Comparison of ENCODE assay signal across 9 cellular contexts in genomic region chr6:27592481-27593199, GRCh38.
DNase-seq lines count a peak whose midpoint lies in the region; ATAC-seq and TF ChIP-seq lines count a peak whose summit lies in the region.
"Had no signal": no experiment of that assay in that cellular context is flagged by ENCODE, and none has a peak within 500 bp of the region (broad histone marks: within the 10 kb centered on the region; RNA-seq: fewer than 3 reads in every experiment).

No MANE protein-coding gene starts in this region.

- POLR2A ChIA-PET in activated CD8-positive, alpha-beta T cell treated with anti-CD3 and anti-CD28 coated beads, Interleukin-2, amount 10 ng/mL, durations not matched to agents 7 days and 5 days (lab: Charles Lee) = no interaction called here

- H3K27me3 Mint-ChIP-seq in activated CD8-positive, alpha-beta T cell treated with anti-CD3 and anti-CD28 coated beads, Interleukin-2, amount 10 ng/mL, durations not matched to agents 7 days and 5 days (ENCODE audit: low read depth) = peaks cover 22% of the 10 kb centered on the region

- peak; percentile 85 for ATAC-seq in GM18519 (IDR thresholded peaks at IDR 0.05; ENCODE audit: low FRiP score, unreplicated experiment)
- ATAC-seq in HG02884 (IDR thresholded peaks at IDR 0.05; ENCODE audit: unreplicated experiment) = peak; percentile 90
- peak; percentile 91 for ATAC-seq in activated CD8-positive, alpha-beta T cell treated with anti-CD3 and anti-CD28 coated beads, Interleukin-2, amount 10 ng/mL, durations not matched to agents 7 days and 5 days

- H3K4me3 ChIP-seq in BE2C (ENCODE audit: low read depth, low read length) = peak overlapping the region; percentile 79
- peak overlapping the region; percentile 74 for H3K4me3 ChIP-seq in iPS-20b (ENCODE audit: low read length)
- peak overlapping the region; percentile 22 to 55 (median 38) for H3K4me3 ChIP-seq in subcutaneous abdominal adipose tissue (ENCODE audit: low read depth in 1 of 5, low read length in 5 of 5)

- no peak overlapping the region for H3K4me3 Mint-ChIP-seq in activated CD8-positive, alpha-beta T cell treated with anti-CD3 and anti-CD28 coated beads, Interleukin-2, amount 10 ng/mL, durations not matched to agents 7 days and 5 days

- DNase-seq in BE2C = peak; percentile 59
- peak; percentile 89 for DNase-seq in NCI-H146 (lab: John Stamatoyannopoulos, UW)
- DNase-seq in activated CD8-positive, alpha-beta T cell treated with anti-CD3 and anti-CD28 coated beads, Interleukin-2, amount 10 ng/mL, durations not matched to agents 7 days and 5 days = peak; percentile 68
- DNase-seq in GF-D8 (lab: John Stamatoyannopoulos, UW) = no peak

- peaks cover 14% of the 10 kb centered on the region for H3K27me3 ChIP-seq in BE2C
- peaks cover 46% of the 10 kb centered on the region for H3K27me3 ChIP-seq in iPS-20b (ENCODE audit: insufficient read depth, low read length)
- peaks cover 9 to 22% (median 18%) of the 10 kb centered on the region in 5 donors for H3K27me3 ChIP-seq in subcutaneous abdominal adipose tissue (ENCODE audit: control insufficient read depth in 5 of 5, insufficient read depth in 4 of 5, low read length in 5 of 5)

- TF ChIP-seq CTCF in BE2C (IDR thresholded peaks at IDR 0.05; ENCODE audit: low read depth, low read length) = no peak

- CTCF ChIA-PET in activated CD8-positive, alpha-beta T cell treated with anti-CD3 and anti-CD28 coated beads, Interleukin-2, amount 10 ng/mL, durations not matched to agents 7 days and 5 days (lab: Charles Lee) = interaction anchor here (1.1 to 1.4 kb wide), 3 partner anchors 73 to 280 kb away, joined by 3 to 4 read pairs (median 4); partner anchors contain the start of gene POM121L2

- no peak overlapping the region for H3K27ac ChIP-seq in iPS-20b (ENCODE audit: low read length)
- H3K27ac ChIP-seq in subcutaneous abdominal adipose tissue (ENCODE audit: low read depth, low read length) = no peak overlapping the region
- H3K27ac ChIP-seq: VCaP had no signal

- H3K36me3 Mint-ChIP-seq in activated CD8-positive, alpha-beta T cell treated with anti-CD3 and anti-CD28 coated beads, Interleukin-2, amount 10 ng/mL, durations not matched to agents 7 days and 5 days (ENCODE audit: low read depth) = no peaks in the 10 kb centered on the region

- H3K4me1 ChIP-seq in BE2C = no peaks in the 10 kb centered on the region
- no peaks in the 10 kb centered on the region for H3K4me1 ChIP-seq in iPS-20b (ENCODE audit: insufficient read depth, low read length)
- H3K4me1 ChIP-seq in subcutaneous abdominal adipose tissue (ENCODE audit: control insufficient read depth in 5 of 5, insufficient read depth in 5 of 5, low read length in 5 of 5) = peaks cover 2 to 20% (median 16%) of the 10 kb centered on the region in 5 donors

- H3K9me3 Mint-ChIP-seq in activated CD8-positive, alpha-beta T cell treated with anti-CD3 and anti-CD28 coated beads, Interleukin-2, amount 10 ng/mL, durations not matched to agents 7 days and 5 days (ENCODE audit: insufficient read depth) = no peaks in the 10 kb centered on the region

- H3K9me3 ChIP-seq in BE2C = no peaks in the 10 kb centered on the region
- H3K9me3 ChIP-seq in iPS-20b (ENCODE audit: insufficient read depth, low read depth, low read length) = no peaks in the 10 kb centered on the region
- peaks cover 0 to 2% (median 0%) of the 10 kb centered on the region in 5 donors for H3K9me3 ChIP-seq in subcutaneous abdominal adipose tissue (ENCODE audit: control insufficient read depth in 5 of 5, low read length in 5 of 5)

- peaks cover 3% of the 10 kb centered on the region for H3K4me1 Mint-ChIP-seq in activated CD8-positive, alpha-beta T cell treated with anti-CD3 and anti-CD28 coated beads, Interleukin-2, amount 10 ng/mL, durations not matched to agents 7 days and 5 days (ENCODE audit: low read depth)

- H3K27ac Mint-ChIP-seq in activated CD8-positive, alpha-beta T cell treated with anti-CD3 and anti-CD28 coated beads, Interleukin-2, amount 10 ng/mL, durations not matched to agents 7 days and 5 days = no peak overlapping the region

- H3K9ac ChIP-seq in iPS-20b (ENCODE audit: low read depth, low read length) (peak overlapping the region; percentile 63; the same call in 1 of the 2 replicates), subcutaneous abdominal adipose tissue (ENCODE audit: low read length in 5 of 5) (no peak overlapping the region)

- H3K36me3 ChIP-seq in BE2C (no peaks in the 10 kb centered on the region), iPS-20b (ENCODE audit: insufficient read depth, low read depth, low read length) (no peaks in the 10 kb centered on the region), subcutaneous abdominal adipose tissue (ENCODE audit: control insufficient read depth in 5 of 5, insufficient read depth in 5 of 5, low read length in 5 of 5) (no peaks in the 10 kb centered on the region)
